Comparison of ENCODE assay signal across 8 cellular contexts in genomic region chr5:82356808-82357671, GRCh38.
DNase-seq lines count a peak whose midpoint lies in the region; ATAC-seq and TF ChIP-seq lines count a peak whose summit lies in the region.

No MANE protein-coding gene starts in this region.

- no peaks in the 10 kb centered on the region for H3K9me3 Mint-ChIP-seq in activated T-helper 17 cell treated with anti-CD3 and anti-CD28 coated beads, Interleukin-2, amount 50 U/mL, for 72 hours

- CTCF ChIA-PET in Panc1 (lab: Charles Lee), result no interaction called here

- H3K36me3 ChIP-seq in GM23248 (ENCODE audit: low read depth) (no peaks in the 10 kb centered on the region), Panc1 (ENCODE audit: control insufficient read depth, insufficient read depth, low read length) (no peaks in the 10 kb centered on the region)

- no peaks in the 10 kb centered on the region for H3K27me3 Mint-ChIP-seq in activated T-helper 17 cell treated with anti-CD3 and anti-CD28 coated beads, Interleukin-2, amount 50 U/mL, for 72 hours

- H3K27me3 ChIP-seq in GM23248 (replicated peaks; ENCODE audit: insufficient read depth) (no peaks in the 10 kb centered on the region), Panc1 (ENCODE audit: control insufficient read depth, insufficient read depth, low read length) (no peaks in the 10 kb centered on the region; the same call in 1 of the 2 replicates)

- H3K9ac ChIP-seq in GM23248, result peak overlapping the region; percentile 44

- BruUV-seq in Panc1 (replicated peaks; lab: Mats Ljungman, UMichigan), result no TSS peak

- POLR2A ChIA-PET in Panc1 (lab: Charles Lee), result no interaction called here

- H3K4me1 ChIP-seq in GM23248 (ENCODE audit: insufficient read depth) (peaks cover 44% of the 10 kb centered on the region), Panc1 (ENCODE audit: control insufficient read depth, insufficient read depth, low read length) (no peaks in the 10 kb centered on the region)

- no peaks in the 10 kb centered on the region for H3K9me2 ChIP-seq in GM23248 (ENCODE audit: insufficient read depth)

- peaks cover 46% of the 10 kb centered on the region for H3F3A ChIP-seq in GM23248 (ENCODE audit: insufficient read depth)

- H3K4me3 ChIP-seq in AG09309 (ENCODE audit: control insufficient read depth, low read depth, low read length) (no peak overlapping the region), GM23248 (peak overlapping the region; percentile 28), Panc1 (ENCODE audit: low read depth in 2 of 2, low read length in 2 of 2) (no peak overlapping the region)

- H3K36me3 Mint-ChIP-seq in activated T-helper 17 cell treated with anti-CD3 and anti-CD28 coated beads, Interleukin-2, amount 50 U/mL, for 72 hours (ENCODE audit: low read depth), result no peaks in the 10 kb centered on the region

- H3K4me1 Mint-ChIP-seq in activated T-helper 17 cell treated with anti-CD3 and anti-CD28 coated beads, Interleukin-2, amount 50 U/mL, for 72 hours, result peaks cover 28% of the 10 kb centered on the region

- no peak for TF ChIP-seq CTCF in AG09309 (IDR thresholded peaks at IDR 0.05; ENCODE audit: control insufficient read depth, insufficient read depth, low read depth, low read length, missing control alignments)
- TF ChIP-seq CTCF in Panc1 (IDR thresholded peaks at IDR 0.05), result no peak

- DNase-seq in AG09309 (ENCODE audit: low read depth), result peak; percentile 76
- DNase-seq in GM23248, result peak; percentile 96
- DNase-seq in Panc1 (ENCODE audit: low read depth, low spot score), result peak; percentile 28
- DNase-seq in Right ventricle myocardium superior, result peak; percentile 79
- DNase-seq in stimulated activated CD4-positive, alpha-beta T cell treated with anti-CD3 and anti-CD28 coated beads, Interleukin-15, amount 100 ng/mL, for 48 hours (ENCODE audit: low read depth in 2 of 2), result peak; percentile 68 to 72
- DNase-seq in G401 (ENCODE audit: low spot score), result no peak
- DNase-seq in hypothalamus (lab: John Stamatoyannopoulos, UW), result no peak

- peak; percentile 60; the same call in 1 of the 2 replicates for ATAC-seq in Panc1
- peak; percentile 82 for ATAC-seq in activated T-helper 17 cell treated with anti-CD3 and anti-CD28 coated beads, Interleukin-2, amount 50 U/mL, for 72 hours (replicated peaks)
- peak; percentile 78 for ATAC-seq in Right ventricle myocardium superior (ENCODE audit: poor library complexity)

- H3K4me2 ChIP-seq in GM23248 (ENCODE audit: unreplicated experiment), result peak overlapping the region; percentile 32

- intact Hi-C loops in Panc1 (cut with micrococcal nuclease; ENCODE audit: unreplicated experiment), result loop anchor here (10.0 kb wide), 1 partner anchor 278 kb away; no protein-coding TSS in a partner anchor
- intact Hi-C loops in Right ventricle myocardium superior (cut with DNase I), result no loop called here

- peak overlapping the region; percentile 75 for H3K4me3 Mint-ChIP-seq in activated T-helper 17 cell treated with anti-CD3 and anti-CD28 coated beads, Interleukin-2, amount 50 U/mL, for 72 hours

- peak overlapping the region; percentile 94 for H3K27ac Mint-ChIP-seq in activated T-helper 17 cell treated with anti-CD3 and anti-CD28 coated beads, Interleukin-2, amount 50 U/mL, for 72 hours

- H3K9me3 ChIP-seq in GM23248 (ENCODE audit: low read depth) (no peaks in the 10 kb centered on the region), Panc1 (ENCODE audit: control insufficient read depth, insufficient read depth, low read depth, low read length) (no peaks in the 10 kb centered on the region)

- in situ Hi-C loops in GM23248 (cut with MboI) (loop anchor here (25.0 kb wide), 2 partner anchors 280 to 430 kb away; no protein-coding TSS in a partner anchor), Panc1 (cut with HindIII; ENCODE audit: low pct_unique_long_range_greater_than_20kb, low sequenced_read_pairs) (no loop called here), G401 (cut with HindIII; ENCODE audit: low sequenced_read_pairs) (no loop called here)

- H4K20me1 ChIP-seq in GM23248 (ENCODE audit: insufficient read depth), result no peaks in the 10 kb centered on the region

- WGBS in GM23248 (ENCODE audit: low coverage in 1 of 2, low lambda C conversion rate in 2 of 2, missing lambda C conversion rate in 2 of 2), 2 experiments, result 11% methylated on average over 14 of the region's 14 CpGs

- H2AFZ ChIP-seq in GM23248, result 0 out of 2 replicates have a peak overlapping the region, but pooled peaks have one; percentile 6

- H3K27ac ChIP-seq in GM23248 (peak overlapping the region; percentile 77), Panc1 (ENCODE audit: low read length) (no peak overlapping the region)

- H3K79me2 ChIP-seq in GM23248 (ENCODE audit: insufficient read depth), result no peaks in the 10 kb centered on the region

Comparison
In these comparisons a context has a peak if more than half of its experiments do, and no peak if none do; other contexts are left out.
1. DNase-seq: peak in AG09309 (single experiment), GM23248 (single experiment), Panc1 (single experiment), Right ventricle myocardium superior (single experiment) and stimulated activated CD4-positive, alpha-beta T cell treated with anti-CD3 and anti-CD28 coated beads, Interleukin-15, amount 100 ng/mL, for 48 hours (2 of 2); none in G401 (single experiment) and hypothalamus (0 of 51).
2. Peak in every context shown above with its lines, with median percentiles within 50 percentile points of each other: ATAC-seq.